Comparison of ENCODE assay signal across 12 cellular contexts in genomic region chr13:33537691-33538090, GRCh38.
A peak's percentile ranks its signal among the peaks of the same experiment; 100 is the strongest.
DNase-seq lines count a peak whose midpoint lies in the region; ATAC-seq, FAIRE-seq and TF ChIP-seq lines count a peak whose summit lies in the region.
"Had no signal": no experiment of that assay in that cellular context is flagged by ENCODE, and none has a peak within 500 bp of the region (broad histone marks: within the 10 kb centered on the region; RNA-seq: fewer than 3 reads in every experiment).

No MANE protein-coding gene starts in this region.

- no peaks in the 10 kb centered on the region for H4K20me1 ChIP-seq in OCI-LY7 (ENCODE audit: insufficient read depth, low read length)

- no peak overlapping the region for H3K4me3 Mint-ChIP-seq in natural killer cell treated with Interleukin-12 subunit alpha and Interleukin-12 subunit beta and Interleukin-15 and Interleukin-18, amount 100 ng/mL, for 72 hours
- H3K4me3 Mint-ChIP-seq: naive B cell had no signal

- no peaks in the 10 kb centered on the region for H3K9me3 ChIP-seq in OCI-LY7 (ENCODE audit: low read length)

- H3K9me3 Mint-ChIP-seq in natural killer cell treated with Interleukin-12 subunit alpha and Interleukin-12 subunit beta and Interleukin-15 and Interleukin-18, amount 100 ng/mL, for 72 hours, result no peaks in the 10 kb centered on the region

- no peak overlapping the region for H3K27ac Mint-ChIP-seq in natural killer cell treated with Interleukin-12 subunit alpha and Interleukin-12 subunit beta and Interleukin-15 and Interleukin-18, amount 100 ng/mL, for 72 hours

- H3K9ac ChIP-seq in rectal smooth muscle tissue (ENCODE audit: low read length), result no peak overlapping the region

- H3K4me3 ChIP-seq in OCI-LY7 (ENCODE audit: low read depth, low read length, poor library complexity, severe bottlenecking) (no peak overlapping the region), rectal smooth muscle tissue (ENCODE audit: low read length) (no peak overlapping the region)

- CTCF ChIA-PET in OCI-LY7 (lab: Charles Lee; ENCODE audit: unreplicated experiment), result no interaction called here

- FAIRE-seq in GM12891 (lab: Jason Lieb, UNC), result peak; percentile 48

- H3K79me2 ChIP-seq in OCI-LY7 (ENCODE audit: insufficient read depth, low read depth, low read length), result peaks cover 7% of the 10 kb centered on the region; the same call in 1 of the 2 replicates

- H2AFZ ChIP-seq in OCI-LY7 (ENCODE audit: low read length), result peak overlapping the region; percentile 84

- H3K27me3 Mint-ChIP-seq in natural killer cell treated with Interleukin-12 subunit alpha and Interleukin-12 subunit beta and Interleukin-15 and Interleukin-18, amount 100 ng/mL, for 72 hours, result no peaks in the 10 kb centered on the region
- H3K27me3 Mint-ChIP-seq: naive B cell had no signal

- peaks cover 12 to 20% of the 10 kb centered on the region in 2 donors for H3K4me1 Mint-ChIP-seq in natural killer cell treated with Interleukin-12 subunit alpha and Interleukin-12 subunit beta and Interleukin-15 and Interleukin-18, amount 100 ng/mL, for 72 hours (ENCODE audit: low read depth in 2 of 2)

- DNase-seq in GM12891 (ENCODE audit: insufficient read length, low spot score) (no peak), OCI-LY7 (ENCODE audit: low spot score) (no peak), fibroblast of gingiva (ENCODE audit: low read depth) (peak; percentile 26), DMS153 treated with DMSO at 0.1 percent for 48 hours (lab: John Stamatoyannopoulos, UW; ENCODE audit: unreplicated experiment) (no peak)
- no peak for DNase-seq in natural killer cell treated with Interleukin-12 subunit alpha and Interleukin-12 subunit beta and Interleukin-15 and Interleukin-18, amount 100 ng/mL, for 72 hours (ENCODE audit: low spot score)
- DNase-seq: naive B cell; NCI-H2171; SIG-M5; stimulated activated CD4-positive, alpha-beta T cell treated with anti-CD3 and anti-CD28 coated beads, Interleukin-2, amount 100 ng/mL, for 48 hours had no signal

- no peaks in the 10 kb centered on the region for H3K36me3 Mint-ChIP-seq in natural killer cell treated with Interleukin-12 subunit alpha and Interleukin-12 subunit beta and Interleukin-15 and Interleukin-18, amount 100 ng/mL, for 72 hours

- H3K4me2 ChIP-seq in OCI-LY7 (ENCODE audit: low read length), result peak overlapping the region; percentile 44; the same call in 1 of the 2 replicates

- H3K27me3 ChIP-seq in rectal smooth muscle tissue (ENCODE audit: control insufficient read depth, insufficient read depth, low read length), result no peaks in the 10 kb centered on the region

- H3K27ac ChIP-seq in OCI-LY7 (ENCODE audit: low read depth, low read length, poor library complexity, severe bottlenecking), result no peak overlapping the region
- H3K27ac ChIP-seq in rectal smooth muscle tissue (ENCODE audit: low read depth, low read length), result peak overlapping the region; percentile 92

- no TSS peak for BruUV-seq in OCI-LY7 (replicated peaks; lab: Mats Ljungman, UMichigan)

- H3K4me1 ChIP-seq in OCI-LY7 (ENCODE audit: insufficient read depth, low read length, poor library complexity, severe bottlenecking), result peaks cover 37% of the 10 kb centered on the region
- peaks cover 32% of the 10 kb centered on the region for H3K4me1 ChIP-seq in rectal smooth muscle tissue (ENCODE audit: control insufficient read depth, insufficient read depth, low read length)

- no peaks in the 10 kb centered on the region for H3K36me3 ChIP-seq in OCI-LY7 (ENCODE audit: insufficient read depth, low read length)
- no peaks in the 10 kb centered on the region for H3K36me3 ChIP-seq in rectal smooth muscle tissue (ENCODE audit: control insufficient read depth, insufficient read depth, low read length)

- peak; percentile 27; the same call in 1 of the 2 replicates for TF ChIP-seq POLR2A in GM12891 (IDR thresholded peaks at IDR 0.05; ENCODE audit: low read depth, low read length)

- intact Hi-C loops in OCI-LY7 (cut with micrococcal nuclease; ENCODE audit: unreplicated experiment), result no loop called here

- ATAC-seq in natural killer cell treated with Interleukin-12 subunit alpha and Interleukin-12 subunit beta and Interleukin-15 and Interleukin-18, amount 100 ng/mL, for 72 hours, result no peak
- ATAC-seq in GM21737 (IDR thresholded peaks at IDR 0.05; ENCODE audit: unreplicated experiment), result no peak
- no peak for ATAC-seq in GM21717 (IDR thresholded peaks at IDR 0.05; ENCODE audit: unreplicated experiment)

- TF ChIP-seq CTCF in OCI-LY7 (conservative IDR thresholded peaks at IDR 0.05; ENCODE audit: low read length), result no peak

- POLR2A ChIA-PET in OCI-LY7 (lab: Charles Lee), result interaction anchor here (0.7 to 1.9 kb wide), 3 partner anchors 15 to 498 kb away, joined by 3 to 8 read pairs (median 3); no protein-coding TSS in a partner anchor

- no peaks in the 10 kb centered on the region for H3K9me2 ChIP-seq in OCI-LY7 (ENCODE audit: insufficient read depth, low read length)

TF ChIP-seq in GM12891, 5 proteins besides CTCF, POLR2A, EP300 and RAD21:
- TF ChIP-seq POLR2AphosphoS5 (IDR thresholded peaks at IDR 0.05; ENCODE audit: low read depth, low read length), result no peak
- no peak for TF ChIP-seq POU2F2 (IDR thresholded peaks at IDR 0.05; ENCODE audit: low read depth, low read length)
- no peak for TF ChIP-seq PAX5 (IDR thresholded peaks at IDR 0.05; ENCODE audit: insufficient read depth, low read length, severe bottlenecking)
- no peak for TF ChIP-seq TAF1 (IDR thresholded peaks at IDR 0.05; ENCODE audit: low read depth, low read length)
- no peak; the same call in 1 of the 2 replicates for TF ChIP-seq SPI1 (IDR thresholded peaks at IDR 0.05; ENCODE audit: low read depth, low read length)
